ENCODE assay signal across 8 cellular contexts in genomic region chr19:35266904-35267817, GRCh38. TPM values are rescaled to one million over a fixed set of nuclear protein-coding genes. Genes with fewer than 3 reads are reported as not detected.
DNase-seq lines count a peak whose midpoint lies in the region; ATAC-seq and TF ChIP-seq lines count a peak whose summit lies in the region.

No MANE protein-coding gene starts in this region.

- TF ChIP-seq CTCF in CD4-positive, alpha-beta T cell (IDR thresholded peaks at IDR 0.05), result no peak
- no peak for TF ChIP-seq CTCF in KMS-11 (conservative IDR thresholded peaks at IDR 0.05; ENCODE audit: low read depth, low read length)
- TF ChIP-seq CTCF in transverse colon (IDR thresholded peaks at IDR 0.05), result no peak

- H3K4me3 Mint-ChIP-seq in CD4-positive, alpha-beta T cell, result peak overlapping the region; percentile 95
- peak overlapping the region; percentile 91 for H3K4me3 Mint-ChIP-seq in activated CD4-positive, alpha-beta memory T cell treated with anti-CD3 and anti-CD28 coated beads, Interleukin-2, amount 10 ng/mL, durations not matched to agents 7 days and 5 days

- WGBS in transverse colon (ENCODE audit: low coverage in 1 of 2), 2 donors, result 13% methylated on average over 30 of the region's 67 CpGs; no CpG with 5 or more reads in 1 of the 2 donors

- H3K27ac ChIP-seq in CD4-positive, alpha-beta T cell (ENCODE audit: low read depth, low read length), result peak overlapping the region; percentile 79
- H3K27ac ChIP-seq in KMS-11, result peak overlapping the region; percentile 66
- peak overlapping the region; percentile 95 to 99 (median 98) for H3K27ac ChIP-seq in transverse colon

- H3K27me3 Mint-ChIP-seq in CD4-positive, alpha-beta T cell, result no peaks in the 10 kb centered on the region
- no peaks in the 10 kb centered on the region for H3K27me3 Mint-ChIP-seq in activated CD4-positive, alpha-beta memory T cell treated with anti-CD3 and anti-CD28 coated beads, Interleukin-2, amount 10 ng/mL, durations not matched to agents 7 days and 5 days

- peak overlapping the region; percentile 74 for H3K4me2 ChIP-seq in KMS-11

- peak; percentile 16 for ATAC-seq in CD4-positive, alpha-beta T cell (ENCODE audit: poor library complexity)
- ATAC-seq in GM21526 (IDR thresholded peaks at IDR 0.05; ENCODE audit: low FRiP score, unreplicated experiment), result no peak

- H3K9me3 Mint-ChIP-seq in CD4-positive, alpha-beta T cell, result no peaks in the 10 kb centered on the region
- no peaks in the 10 kb centered on the region for H3K9me3 Mint-ChIP-seq in activated CD4-positive, alpha-beta memory T cell treated with anti-CD3 and anti-CD28 coated beads, Interleukin-2, amount 10 ng/mL, durations not matched to agents 7 days and 5 days

- in situ Hi-C loops in transverse colon (cut with MboI; ENCODE audit: low pct_ligation_motif_present in 1 of 4, low pct_unique_long_range_greater_than_20kb in 1 of 4, low sequenced_read_pairs in 3 of 4), result no loop called here

- peaks cover 49% of the 10 kb centered on the region for H3K36me3 Mint-ChIP-seq in CD4-positive, alpha-beta T cell (ENCODE audit: low read depth)
- H3K36me3 Mint-ChIP-seq in activated CD4-positive, alpha-beta memory T cell treated with anti-CD3 and anti-CD28 coated beads, Interleukin-2, amount 10 ng/mL, durations not matched to agents 7 days and 5 days (ENCODE audit: low read depth), result peaks cover 40% of the 10 kb centered on the region

- peak overlapping the region; percentile 60 for H2AFZ ChIP-seq in KMS-11 (ENCODE audit: low read depth)

- H3K36me3 ChIP-seq in KMS-11 (ENCODE audit: insufficient read depth), result no peaks in the 10 kb centered on the region
- H3K36me3 ChIP-seq in transverse colon, result peaks cover 0 to 14% (median 5%) of the 10 kb centered on the region in 4 donors

- H3K27ac Mint-ChIP-seq in CD4-positive, alpha-beta T cell, result peak overlapping the region; percentile 92
- peak overlapping the region; percentile 88 for H3K27ac Mint-ChIP-seq in activated CD4-positive, alpha-beta memory T cell treated with anti-CD3 and anti-CD28 coated beads, Interleukin-2, amount 10 ng/mL, durations not matched to agents 7 days and 5 days

- DNase-seq in CD4-positive, alpha-beta T cell, result peak in 7 of 10 experiments; percentile 28 to 59 (median 40)
- peak; percentile 46 for DNase-seq in activated CD4-positive, alpha-beta memory T cell treated with anti-CD3 and anti-CD28 coated beads, Interleukin-2, amount 10 ng/mL, durations not matched to agents 7 days and 5 days
- DNase-seq in erythroblast (lab: John Stamatoyannopoulos, UW) (peak; percentile 69 to 79), myocyte (ENCODE audit: low read depth) (peak; percentile 45), transverse colon (peak; percentile 61), NCI-H1930 (lab: John Stamatoyannopoulos, UW) (no peak)

- CTCF ChIA-PET in CD4-positive, alpha-beta T cell (lab: Charles Lee), result interaction anchor here (1.2 kb wide), 1 partner anchor 113 kb away, joined by 3 read pairs; no protein-coding TSS in a partner anchor
- CTCF ChIA-PET in activated CD4-positive, alpha-beta memory T cell treated with anti-CD3 and anti-CD28 coated beads, Interleukin-2, amount 10 ng/mL, durations not matched to agents 7 days and 5 days (lab: Charles Lee), result interaction anchor here (1.0 to 1.4 kb wide), 2 partner anchors 113 to 125 kb away, joined by 3 to 10 read pairs; partner anchors contain the start of gene FXYD7

- no peaks in the 10 kb centered on the region for H4K20me1 ChIP-seq in KMS-11 (ENCODE audit: insufficient read depth)

- peak overlapping the region; percentile 95 for H3K9ac ChIP-seq in KMS-11

- intact Hi-C loops in CD4-positive, alpha-beta T cell (cut with DNase I, micrococcal nuclease), result loop anchor here (2.0 to 10.0 kb wide), 5 partner anchors 16 to 448 kb away; partner anchors contain the start of genes FXYD7 (in 1 of the 2) and KMT2B (in 1 of the 2)
- intact Hi-C loops in transverse colon (cut with DNase I; ENCODE audit: low total_unique reads), result no loop called here

- POLR2A ChIA-PET in CD4-positive, alpha-beta T cell (lab: Charles Lee), result interaction anchor here (0.7 to 4.1 kb wide), 12 partner anchors 12 to 195 kb away, joined by 3 to 27 read pairs (median 6); partner anchors contain the start of gene FXYD5
- POLR2A ChIA-PET in activated CD4-positive, alpha-beta memory T cell treated with anti-CD3 and anti-CD28 coated beads, Interleukin-2, amount 10 ng/mL, durations not matched to agents 7 days and 5 days (lab: Charles Lee), result interaction anchor here (0.6 to 5.0 kb wide), 10 partner anchors 10 to 131 kb away, joined by 3 to 28 read pairs (median 4); partner anchors contain the start of genes FXYD5 and FXYD7

- peaks cover 30% of the 10 kb centered on the region for H3K4me1 Mint-ChIP-seq in CD4-positive, alpha-beta T cell (ENCODE audit: low read depth)
- H3K4me1 Mint-ChIP-seq in activated CD4-positive, alpha-beta memory T cell treated with anti-CD3 and anti-CD28 coated beads, Interleukin-2, amount 10 ng/mL, durations not matched to agents 7 days and 5 days, result peaks cover 31% of the 10 kb centered on the region

- no peak overlapping the region for H3K4me3 ChIP-seq in KMS-11 (IDR thresholded peaks at IDR 0.05; ENCODE audit: insufficient read depth, low read depth, low read length)
- peak overlapping the region; percentile 42 to 85 (median 71) for H3K4me3 ChIP-seq in transverse colon

- no peak for TF ChIP-seq POLR2A in erythroblast (IDR thresholded peaks at IDR 0.05; ENCODE audit: low read length)
- TF ChIP-seq POLR2A in transverse colon (IDR thresholded peaks at IDR 0.05), result no peak

- H3K9me3 ChIP-seq in CD4-positive, alpha-beta T cell (ENCODE audit: control insufficient read depth, low read length), result no peaks in the 10 kb centered on the region
- H3K9me3 ChIP-seq in transverse colon, result no peaks in the 10 kb centered on the region

- no peak for TF ChIP-seq EP300 in transverse colon (IDR thresholded peaks at IDR 0.05; ENCODE audit: low read depth)

- peaks cover 9% of the 10 kb centered on the region for H3K4me1 ChIP-seq in KMS-11 (ENCODE audit: low read depth, poor library complexity, severe bottlenecking)
- H3K4me1 ChIP-seq in transverse colon, result peaks cover 0 to 36% (median 14%) of the 10 kb centered on the region in 4 donors

- no peaks in the 10 kb centered on the region for H3K27me3 ChIP-seq in CD4-positive, alpha-beta T cell (ENCODE audit: control insufficient read depth, insufficient read depth, low read length)
- no peaks in the 10 kb centered on the region for H3K27me3 ChIP-seq in KMS-11 (ENCODE audit: insufficient read depth, low read depth)
- H3K27me3 ChIP-seq in transverse colon, result no peaks in the 10 kb centered on the region

- H3K79me2 ChIP-seq in KMS-11 (ENCODE audit: insufficient read depth, low read depth), result 0 out of 2 replicates have a peak, but pooled peaks cover 10% of the 10 kb centered on the region

RNA-seq across cellular contexts. Expression of gene USF2, which starts 1.6 kb away (rescaled TPM):
- 100 to 1,000 TPM; 335 to 344 TPM for total RNA-seq in CD4-positive, alpha-beta T cell
- 100 to 1,000 TPM; 164 to 172 TPM for total RNA-seq in activated CD4-positive, alpha-beta memory T cell treated with anti-CD3 and anti-CD28 coated beads, Interleukin-2, amount 10 ng/mL, durations not matched to agents 7 days and 5 days
- total RNA-seq in myocyte (107 TPM in 2 replicates), transverse colon (100 to 1,000 TPM in 3 of 4 donors, 10 to 100 TPM in 1; 95.9 to 207 (median 140) TPM)
- polyA plus RNA-seq in myocyte (2012), result 204 TPM

RNA-seq across cellular contexts. Expression of gene HAMP, which starts 15.2 kb away (rescaled TPM):
- total RNA-seq in CD4-positive, alpha-beta T cell, result 1 to 10 TPM; 1.5 to 1.6 TPM
- under 1 TPM; 0.38 to 0.43 TPM for total RNA-seq in activated CD4-positive, alpha-beta memory T cell treated with anti-CD3 and anti-CD28 coated beads, Interleukin-2, amount 10 ng/mL, durations not matched to agents 7 days and 5 days
- not detected in 2 replicates for total RNA-seq in myocyte
- not detected for polyA plus RNA-seq in myocyte (2012)
- not detected for total RNA-seq in transverse colon

RNA-seq across cellular contexts. Expression of gene LSR, which starts 18.4 kb away (rescaled TPM):
- 10 to 100 TPM; 45.0 to 47.9 TPM for total RNA-seq in CD4-positive, alpha-beta T cell
- total RNA-seq in activated CD4-positive, alpha-beta memory T cell treated with anti-CD3 and anti-CD28 coated beads, Interleukin-2, amount 10 ng/mL, durations not matched to agents 7 days and 5 days, result 10 to 100 TPM; 13.2 to 13.3 TPM
- total RNA-seq in myocyte (0.43 and 0.83 TPM in 2 replicates), transverse colon (100 to 1,000 TPM; 124 to 484 (median 330) TPM)
- 1.5 TPM for polyA plus RNA-seq in myocyte (2012)

RNA-seq across cellular contexts. Expression of gene MAG, which starts 24.8 kb away (rescaled TPM):
- total RNA-seq in CD4-positive, alpha-beta T cell, result not detected
- total RNA-seq in activated CD4-positive, alpha-beta memory T cell treated with anti-CD3 and anti-CD28 coated beads, Interleukin-2, amount 10 ng/mL, durations not matched to agents 7 days and 5 days, result not detected
- total RNA-seq in myocyte (not detected in 2 replicates), transverse colon (not detected)
- polyA plus RNA-seq in myocyte (2012), result not detected

RNA-seq across cellular contexts. Expression of gene FAM187B, which starts 38.6 kb away (rescaled TPM):
- not detected for total RNA-seq in CD4-positive, alpha-beta T cell
- not detected for total RNA-seq in activated CD4-positive, alpha-beta memory T cell treated with anti-CD3 and anti-CD28 coated beads, Interleukin-2, amount 10 ng/mL, durations not matched to agents 7 days and 5 days
- total RNA-seq in myocyte (not detected in 2 replicates), transverse colon (not detected)
- not detected for polyA plus RNA-seq in myocyte (2012)

Comparison
In these comparisons a context has a peak if more than half of its experiments do, and no peak if none do; other contexts are left out.
1. DNase-seq: peak in CD4-positive, alpha-beta T cell (7 of 10), activated CD4-positive, alpha-beta memory T cell treated with anti-CD3 and anti-CD28 coated beads, Interleukin-2, amount 10 ng/mL, durations not matched to agents 7 days and 5 days (single experiment), erythroblast (2 of 2), myocyte (single experiment) and transverse colon (single experiment); none in NCI-H1930 (0 of 2).
2. Peak in every context shown above with its lines, with median percentiles within 50 percentile points of each other: H3K27ac ChIP-seq.